Comparison of ENCODE assay signal across 8 cellular contexts in the genomic region with DNA sequence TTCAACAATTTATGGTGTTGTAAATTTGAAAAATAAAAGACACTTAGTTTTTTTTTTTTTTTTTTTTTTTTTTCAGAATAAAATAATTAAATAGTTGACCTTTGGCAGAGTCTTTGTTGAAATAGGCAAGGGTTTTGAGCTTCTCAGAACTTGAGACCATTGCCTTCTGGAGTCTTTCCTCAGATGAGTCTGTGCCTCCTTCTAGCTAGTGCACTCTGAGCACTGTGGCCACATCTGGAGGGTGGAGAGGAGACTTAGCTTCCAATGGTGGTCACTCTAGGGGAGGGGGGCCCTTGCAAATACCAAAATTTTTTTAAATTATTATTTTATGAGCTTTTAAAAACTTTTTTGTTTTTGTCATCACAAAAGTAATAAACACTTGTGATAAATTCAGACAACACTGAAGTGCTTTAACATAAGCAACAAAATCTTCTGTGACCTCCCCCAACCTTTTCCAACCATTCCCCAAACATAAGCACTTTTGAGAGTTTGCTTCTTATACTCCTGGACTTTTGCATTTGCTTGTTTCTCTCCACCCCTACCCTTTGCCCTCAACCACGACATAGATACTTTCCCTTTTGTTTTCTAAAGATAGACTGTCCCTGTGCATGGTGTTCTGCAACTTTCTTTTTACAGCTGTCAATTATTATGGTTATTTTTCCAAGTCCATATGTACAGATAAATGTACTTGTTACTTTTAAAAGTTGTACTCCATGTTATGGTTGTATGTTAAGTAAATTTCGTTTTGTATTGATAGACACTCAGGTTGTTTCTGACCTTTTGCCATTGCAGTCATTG. TPM values are rescaled to one million over a fixed set of nuclear protein-coding genes. Genes with fewer than 3 reads are reported as not detected.
DNase-seq lines count a peak whose midpoint lies in the region; ATAC-seq lines count a peak whose summit lies in the region.

No MANE protein-coding gene starts in this region.

- ATAC-seq in GM19023 (IDR thresholded peaks at IDR 0.05; ENCODE audit: unreplicated experiment): peak; percentile 72
- ATAC-seq in HG02981 (IDR thresholded peaks at IDR 0.05; ENCODE audit: unreplicated experiment): peak; percentile 76
- peak; percentile 41 to 44 for ATAC-seq in activated naive CD4-positive, alpha-beta T cell treated with anti-CD3 and anti-CD28 coated beads, Interleukin-2, amount 50 U/mL, for 72 hours

- no peaks in the 10 kb centered on the region for H3K36me3 ChIP-seq in ACC112 (ENCODE audit: insufficient read depth, low read length)

- H2AFZ ChIP-seq in ACC112 (ENCODE audit: low read length, unreplicated experiment): peak overlapping the region; percentile 39

- H3K4me3 ChIP-seq in ACC112 (ENCODE audit: low read depth, low read length): peak overlapping the region; percentile 62

- peaks cover 45% of the 10 kb centered on the region for H3K4me1 ChIP-seq in ACC112 (ENCODE audit: control insufficient read depth, insufficient read depth, low read length, unreplicated experiment)

- DNase-seq in activated naive CD4-positive, alpha-beta T cell treated with anti-CD3 and anti-CD28 coated beads, Interleukin-2, amount 50 U/mL, for 72 hours (ENCODE audit: low spot score in 2 of 2): no peak
- DNase-seq in ureter (ENCODE audit: low spot score) (no peak), OCI-M2 (lab: John Stamatoyannopoulos, UW; ENCODE audit: unreplicated experiment) (no peak), NCI-H82 (lab: John Stamatoyannopoulos, UW) (no peak), SW 1271 (lab: John Stamatoyannopoulos, UW) (no peak)

- no peaks in the 10 kb centered on the region for H3K9me3 Mint-ChIP-seq in activated naive CD4-positive, alpha-beta T cell treated with anti-CD3 and anti-CD28 coated beads, Interleukin-2, amount 50 U/mL, for 72 hours

- H3K79me2 ChIP-seq in ACC112 (ENCODE audit: control insufficient read depth, insufficient read depth, low read length, unreplicated experiment): peaks cover 45% of the 10 kb centered on the region

- no peaks in the 10 kb centered on the region for H3K27me3 ChIP-seq in ACC112 (ENCODE audit: insufficient read depth, low read length)

- H3K27ac Mint-ChIP-seq in activated naive CD4-positive, alpha-beta T cell treated with anti-CD3 and anti-CD28 coated beads, Interleukin-2, amount 50 U/mL, for 72 hours: peak overlapping the region in 1 of 2 donors; percentile 7

- no peak overlapping the region for H3K27ac ChIP-seq in ACC112 (ENCODE audit: low read depth, low read length)

- no peaks in the 10 kb centered on the region for H3K36me3 Mint-ChIP-seq in activated naive CD4-positive, alpha-beta T cell treated with anti-CD3 and anti-CD28 coated beads, Interleukin-2, amount 50 U/mL, for 72 hours

RNA-seq across cellular contexts. Expression of gene BMAL1, which starts 41.1 kb away (rescaled TPM):
- 10 to 100 TPM; 20.1 to 62.3 TPM for total RNA-seq in activated naive CD4-positive, alpha-beta T cell treated with anti-CD3 and anti-CD28 coated beads, Interleukin-2, amount 50 U/mL, for 72 hours
- total RNA-seq in ureter: 28.4 TPM
